8 cellular contexts compared by ENCODE assay signal in genomic region chr1:39258146-39258924, GRCh38. TPM values are rescaled to one million over a fixed set of nuclear protein-coding genes. Genes with fewer than 3 reads are reported as not detected.
DNase-seq lines count a peak whose midpoint lies in the region; ATAC-seq and TF ChIP-seq lines count a peak whose summit lies in the region.

No MANE protein-coding gene starts in this region.

- no peaks in the 10 kb centered on the region for H3K27me3 ChIP-seq in adrenal gland

- peak; percentile 86 for DNase-seq in G401 (ENCODE audit: low spot score)
- peak; percentile 75 for DNase-seq in NCI-H1092 treated with DMSO at 0.1 percent for 48 hours (lab: John Stamatoyannopoulos, UW)
- peak; percentile 40 to 56 (median 55) for DNase-seq in T-helper 17 cell
- DNase-seq in adrenal gland, result peak; percentile 74 to 93 (median 85)
- peak; percentile 71 for DNase-seq in left cardiac atrium
- DNase-seq in retina, result peak; percentile 74

- H3K4me3 ChIP-seq in adrenal gland, result no peak overlapping the region

- H3K9me3 ChIP-seq in T-helper 17 cell (ENCODE audit: control insufficient read depth, low read length, poor library complexity, severe bottlenecking), result no peaks in the 10 kb centered on the region
- H3K9me3 ChIP-seq in adrenal gland (replicated peaks in 1 of 3), result no peaks in the 10 kb centered on the region

- H3K36me3 Mint-ChIP-seq in T-helper 17 cell (ENCODE audit: low read depth), result peaks cover 2% of the 10 kb centered on the region

- H3K36me3 ChIP-seq in adrenal gland (replicated peaks in 1 of 2), result peaks cover 0 to 29% of the 10 kb centered on the region in 2 donors

- no peak for TF ChIP-seq POLR2A in adrenal gland (IDR thresholded peaks at IDR 0.05)

- peak; percentile 76 to 95 (median 90) for TF ChIP-seq CTCF in adrenal gland (IDR thresholded peaks at IDR 0.05)

- 40 to 48% (median 42%) methylated on average over 7 of the region's 7 CpGs for WGBS in adrenal gland, 4 donors

- no peak overlapping the region for H3K27ac Mint-ChIP-seq in T-helper 17 cell

- peak overlapping the region in 3 of 5 donors; percentile 21 to 63 (median 23) for H3K27ac ChIP-seq in adrenal gland

- H3K4me1 Mint-ChIP-seq in T-helper 17 cell, result peaks cover 28% of the 10 kb centered on the region

- in situ Hi-C loops in G401 (cut with HindIII; ENCODE audit: low sequenced_read_pairs), result no loop called here

- intact Hi-C loops in adrenal gland (cut with DNase I) (loop anchor here (5.0 to 10.0 kb wide), 3 partner anchors 64 to 154 kb away; no protein-coding TSS in a partner anchor), left cardiac atrium (cut with DNase I) (loop anchor here (5.0 to 10.0 kb wide), 4 partner anchors 51 to 156 kb away; no protein-coding TSS in a partner anchor)

- no peak overlapping the region for H3K4me3 Mint-ChIP-seq in T-helper 17 cell

- ATAC-seq in T-helper 17 cell (peak; percentile 74), left cardiac atrium (peak; percentile 82 to 85), GM18502 (IDR thresholded peaks at IDR 0.05; ENCODE audit: poor library complexity, unreplicated experiment) (no peak), GM18907 (IDR thresholded peaks at IDR 0.05; ENCODE audit: unreplicated experiment) (no peak)

- no peaks in the 10 kb centered on the region for H3K27me3 Mint-ChIP-seq in T-helper 17 cell

- peaks cover 0 to 9% of the 10 kb centered on the region in 2 donors for H3K4me1 ChIP-seq in adrenal gland (replicated peaks in 1 of 2)

RNA-seq across cellular contexts. Expression of gene MACF1, which starts 53.8 kb away (rescaled TPM):
- 89.7 and 134 TPM in 2 replicates for total RNA-seq in G401 (2014; rRNA removed; shearing (Covaris generic))
- total RNA-seq in T-helper 17 cell, result 100 to 1,000 TPM; 510 to 525 TPM
- total RNA-seq in adrenal gland, result 100 to 1,000 TPM; 189 to 334 (median 230) TPM
- 100 to 1,000 TPM in 2 of 3 donors, 10 to 100 TPM in 1; 85.1 to 108 (median 108) TPM for polyA plus RNA-seq in adrenal gland
- 100 to 1,000 TPM; 263 to 280 TPM for total RNA-seq in left cardiac atrium

Comparison
In these comparisons a context has a peak if more than half of its experiments do, and no peak if none do; other contexts are left out.
1. ATAC-seq: peak in T-helper 17 cell (single experiment) and left cardiac atrium (2 of 2); none in GM18502 (single experiment) and GM18907 (single experiment).
2. Peak in every context shown above with its lines, with median percentiles within 50 percentile points of each other: DNase-seq.